9 cellular contexts compared by ENCODE assay signal in the genomic region with DNA sequence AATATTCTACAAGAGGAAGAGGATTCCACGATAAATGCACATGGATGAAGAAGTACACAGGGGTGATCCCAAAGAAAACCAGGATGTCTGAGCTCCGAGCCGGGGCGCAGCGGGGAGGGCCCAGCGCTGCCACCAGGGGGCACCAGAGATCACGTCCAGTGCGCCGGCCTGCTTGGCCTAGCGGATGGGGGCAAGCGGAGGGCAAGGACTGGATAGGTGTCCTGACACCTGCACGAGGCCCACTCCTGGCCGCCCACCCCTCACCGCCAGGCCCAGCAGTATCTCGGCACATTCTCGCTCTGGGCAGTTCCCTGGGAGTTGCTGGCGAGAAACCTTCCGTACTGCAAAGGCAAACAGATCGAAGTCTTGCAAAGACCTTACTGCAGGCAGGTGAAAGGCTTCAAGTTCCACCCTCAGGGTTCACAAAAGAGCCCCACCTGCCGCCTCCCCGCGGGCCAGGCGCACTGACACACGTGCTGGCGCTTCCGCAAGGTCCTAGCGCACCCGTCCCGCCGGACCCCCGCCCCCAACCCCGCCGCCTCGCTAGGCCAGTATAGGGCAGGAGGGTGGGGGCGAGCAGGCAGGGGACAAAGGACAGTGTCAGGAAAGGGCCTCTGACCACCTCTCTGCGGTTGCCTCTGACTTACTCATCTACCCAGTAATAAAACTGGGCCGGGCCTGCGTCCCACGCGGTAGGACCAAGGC. TPM values are rescaled to one million over a fixed set of nuclear protein-coding genes. Genes with fewer than 3 reads are reported as not detected.
DNase-seq lines count a peak whose midpoint lies in the region; ATAC-seq, FAIRE-seq and TF ChIP-seq lines count a peak whose summit lies in the region.
"Had no signal": no experiment of that assay in that cellular context is flagged by ENCODE, and none has a peak within 500 bp of the region (broad histone marks: within the 10 kb centered on the region; RNA-seq: fewer than 3 reads in every experiment).

No MANE protein-coding gene starts in this region.

- no peak overlapping the region for H3K4me2 ChIP-seq in IMR-90 (ENCODE audit: low read depth, low read length)

- H3K4me3 Mint-ChIP-seq in T-helper 17 cell, result no peak overlapping the region
- H3K4me3 Mint-ChIP-seq: activated naive CD8-positive, alpha-beta T cell had no signal

- no peak overlapping the region for H3K9ac ChIP-seq in IMR-90 (ENCODE audit: low read depth, low read length)

- no peaks in the 10 kb centered on the region for H3K79me1 ChIP-seq in IMR-90 (ENCODE audit: low read depth in 1 of 2, low read length in 2 of 2)

- H3K18ac ChIP-seq in IMR-90 (ENCODE audit: low read depth, low read length), result no peak overlapping the region

- no peak overlapping the region for H3K4me3 ChIP-seq in IMR-90 (ENCODE audit: insufficient read depth, low read depth, low read length)
- H3K4me3 ChIP-seq in astrocyte of the cerebellum (ENCODE audit: low read depth, low read length), result no peak overlapping the region
- no peak overlapping the region for H3K4me3 ChIP-seq in small intestine (ENCODE audit: low read depth in 1 of 2, low read length in 2 of 2)

- no peak overlapping the region for H4K8ac ChIP-seq in IMR-90 (ENCODE audit: low read depth in 2 of 2, low read length in 2 of 2)

- CTCF ChIA-PET in IMR-90 (lab: Yijun Ruan, JAX), result interaction anchor here (0.6 to 1.6 kb wide), 16 partner anchors 11 to 977 kb away, joined by 3 to 13 read pairs (median 4); partner anchors contain the start of genes INAFM2, IVD and PLCB2

- H4K20me1 ChIP-seq in IMR-90 (ENCODE audit: insufficient read depth, low read length), result no peaks in the 10 kb centered on the region

- H3K4me1 ChIP-seq in IMR-90 (ENCODE audit: control insufficient read depth, insufficient read depth, low read length), result peaks cover 4% of the 10 kb centered on the region
- H3K4me1 ChIP-seq in small intestine (ENCODE audit: control insufficient read depth in 2 of 2, insufficient read depth in 1 of 2, low read depth in 1 of 2, low read length in 1 of 2), result no peaks in the 10 kb centered on the region

- peak; percentile 89 for TF ChIP-seq CTCF in IMR-90 (conservative IDR thresholded peaks at IDR 0.05; ENCODE audit: low read depth, low read length)
- TF ChIP-seq CTCF in astrocyte of the cerebellum (IDR thresholded peaks at IDR 0.05; ENCODE audit: low read depth, low read length, missing control alignments), result peak; percentile 98

- H3K9me3 ChIP-seq in IMR-90 (ENCODE audit: control insufficient read depth, insufficient read depth, low read length) (no peaks in the 10 kb centered on the region), T-helper 17 cell (ENCODE audit: control insufficient read depth, low read length, poor library complexity, severe bottlenecking) (no peaks in the 10 kb centered on the region), small intestine (ENCODE audit: control insufficient read depth, low read depth) (no peaks in the 10 kb centered on the region)

- H3K36me3 ChIP-seq in IMR-90 (ENCODE audit: control insufficient read depth, insufficient read depth, low read length) (no peaks in the 10 kb centered on the region), small intestine (ENCODE audit: control insufficient read depth in 2 of 2, insufficient read depth in 2 of 2, low read length in 2 of 2) (no peaks in the 10 kb centered on the region)

- H2BK20ac ChIP-seq in IMR-90 (ENCODE audit: low read depth, low read length), result no peak overlapping the region

- peak overlapping the region; percentile 79 for H2AFZ ChIP-seq in IMR-90 (replicated peaks; ENCODE audit: low read length, poor library complexity)

- TF ChIP-seq RAD21 in IMR-90 (IDR thresholded peaks at IDR 0.05; ENCODE audit: low read length), result peak; percentile 87

- dilution Hi-C loops in IMR-90 (cut with HindIII; ENCODE audit: low sequenced_read_pairs, unreplicated experiment), result no loop called here

- no peak for TF ChIP-seq POLR2A in IMR-90 (IDR thresholded peaks at IDR 0.05; ENCODE audit: low read depth, low read length)

- H3K27ac Mint-ChIP-seq in T-helper 17 cell, result no peak overlapping the region
- H3K27ac Mint-ChIP-seq: activated naive CD8-positive, alpha-beta T cell had no signal

- H2BK15ac ChIP-seq in IMR-90 (ENCODE audit: low read depth, low read length), result no peak overlapping the region

- no peak overlapping the region for H3K14ac ChIP-seq in IMR-90 (replicated peaks; ENCODE audit: low read depth, low read length)

- peaks cover 66% of the 10 kb centered on the region for H3K27me3 ChIP-seq in IMR-90 (ENCODE audit: control insufficient read depth, insufficient read depth, low read length)
- H3K27me3 ChIP-seq in small intestine (ENCODE audit: control insufficient read depth in 2 of 2, insufficient read depth in 2 of 2, low read length in 2 of 2), result peaks cover 9 to 32% of the 10 kb centered on the region in 2 donors

- in situ Hi-C loops in IMR-90 (cut with MboI; ENCODE audit: low sequenced_read_pairs), result loop anchor here (5.0 kb wide), 1 partner anchor 148 kb away; no protein-coding TSS in a partner anchor
- in situ Hi-C loops in astrocyte of the cerebellum (cut with HindIII; ENCODE audit: low sequenced_read_pairs), result no loop called here

- ATAC-seq in IMR-90 (ENCODE audit: low read depth) (peak; percentile 68), T-helper 17 cell (peak; percentile 32), GM18873 (IDR thresholded peaks at IDR 0.05; ENCODE audit: low FRiP score, unreplicated experiment) (no peak), HG02623 (IDR thresholded peaks at IDR 0.05; ENCODE audit: unreplicated experiment) (no peak)

- no TSS peak for BruUV-seq in IMR-90 (replicated peaks; lab: Mats Ljungman, UMichigan)

- H3K9me1 ChIP-seq in IMR-90 (ENCODE audit: insufficient read depth, low read length), result no peaks in the 10 kb centered on the region

- no peak for FAIRE-seq in small intestine (lab: Jason Lieb, UNC)

- no peak overlapping the region for H2AK5ac ChIP-seq in IMR-90 (ENCODE audit: low read depth, low read length)

- no peaks in the 10 kb centered on the region for H3K36me3 Mint-ChIP-seq in T-helper 17 cell (ENCODE audit: low read depth)
- H3K36me3 Mint-ChIP-seq: activated naive CD8-positive, alpha-beta T cell had no signal

- H4K5ac ChIP-seq in IMR-90 (ENCODE audit: low read depth, low read length), result no peak overlapping the region

- intact Hi-C loops in IMR-90 (cut with micrococcal nuclease), result loop anchor here (1.0 kb wide), 2 partner anchors 31 to 142 kb away; no protein-coding TSS in a partner anchor

- DNase-seq in DMS114 treated with DMSO at 0.1 percent for 48 hours (lab: John Stamatoyannopoulos, UW; ENCODE audit: unreplicated experiment) (peak; percentile 40), IMR-90 (no peak), T-helper 17 cell (peak; percentile 54 to 72 (median 68)), astrocyte of the cerebellum (ENCODE audit: low read depth) (no peak), hypothalamus (lab: John Stamatoyannopoulos, UW) (peak in 46 of 51 donors; percentile 4 to 78 (median 44)), small intestine (peak; percentile 58)

- 4% methylated on average over 11 of the region's 40 CpGs; no CpG with 5 or more reads in 1 of the 2 experiments for WGBS in IMR-90 (ENCODE audit: extremely low coverage in 2 of 2, insufficient read length in 1 of 2), 2 experiments
- 3 to 19% (median 18%) methylated on average over 30 to 40 of the region's 40 CpGs for WGBS in small intestine, 3 donors

- H3K27ac ChIP-seq in IMR-90 (ENCODE audit: insufficient read depth, low read length), result no peak overlapping the region
- no peak overlapping the region for H3K27ac ChIP-seq in small intestine (ENCODE audit: low read depth in 1 of 2, low read length in 1 of 2)

- no peak overlapping the region for H4K91ac ChIP-seq in IMR-90 (ENCODE audit: insufficient read depth, low read depth, low read length)

- no peak overlapping the region for H2BK5ac ChIP-seq in IMR-90 (ENCODE audit: low read depth, low read length, poor library complexity, severe bottlenecking)

- H3K4ac ChIP-seq in IMR-90 (ENCODE audit: low read depth, low read length), result no peak overlapping the region

- peaks cover 11% of the 10 kb centered on the region for H3K4me1 Mint-ChIP-seq in T-helper 17 cell

- H2AK9ac ChIP-seq in IMR-90 (replicated peaks; ENCODE audit: low read depth, low read length, poor library complexity), result no peak overlapping the region

- H3K27me3 Mint-ChIP-seq in T-helper 17 cell, result peaks cover 48% of the 10 kb centered on the region

- H3K23ac ChIP-seq in IMR-90 (ENCODE audit: low read depth, low read length), result no peak overlapping the region

- no peak overlapping the region for H3K56ac ChIP-seq in IMR-90 (ENCODE audit: extremely low read depth, insufficient read depth, low read length)

- POLR2A ChIA-PET in IMR-90 (lab: Charles Lee; ENCODE audit: unreplicated experiment), result no interaction called here

- H2BK120ac ChIP-seq in IMR-90 (ENCODE audit: low read depth, low read length), result no peak overlapping the region

TF ChIP-seq in IMR-90, 13 proteins besides CTCF, POLR2A, EP300 and RAD21 (continues in another document):
- TF ChIP-seq SMC3 (IDR thresholded peaks at IDR 0.05; ENCODE audit: low read depth, low read length), result peak; percentile 95

RNA-seq across cellular contexts. Expression of gene ANKRD63, which starts 3.3 kb away (rescaled TPM):
- total RNA-seq in IMR-90 (2012; rRNA removed), result under 0.01 TPM in 1 of 2 replicates, not detected in the other
- not detected in 2 replicates for polyA plus RNA-seq in IMR-90 (2012; rRNA removed)
- not detected in 2 replicates for polyA plus RNA-seq in IMR-90 (2012; cell fraction: cytosol; rRNA removed)
- polyA plus RNA-seq in IMR-90 (2012; cell fraction: nucleus; rRNA removed; ENCODE audit: low replicate concordance), result 0.05 TPM in 1 of 2 replicates, not detected in the other
- total RNA-seq in T-helper 17 cell, result under 1 TPM in 1 of 2 donors, not detected in 1; 0.42 TPM
- polyA plus RNA-seq in small intestine, result under 1 TPM in 1 of 3 donors, not detected in 2; 0.04 TPM

RNA-seq across cellular contexts. Expression of gene PLCB2, which starts 28.1 kb away (rescaled TPM):
- 0.18 and 0.28 TPM in 2 replicates for total RNA-seq in IMR-90 (2012; rRNA removed)
- polyA plus RNA-seq in IMR-90 (2012; rRNA removed), result 0.87 and 1.4 TPM in 2 replicates
- 0.45 and 0.78 TPM in 2 replicates for polyA plus RNA-seq in IMR-90 (2012; cell fraction: cytosol; rRNA removed)
- polyA plus RNA-seq in IMR-90 (2012; cell fraction: nucleus; rRNA removed; ENCODE audit: low replicate concordance), result 2.8 and 3.8 TPM in 2 replicates
- total RNA-seq in T-helper 17 cell, result 100 to 1,000 TPM; 228 to 238 TPM
- polyA plus RNA-seq in small intestine, result 1 to 10 TPM; 5.6 to 8.1 (median 7.6) TPM

RNA-seq across cellular contexts. Expression of gene PAK6, which starts 40.7 kb away (rescaled TPM):
- total RNA-seq in IMR-90 (2012; rRNA removed), result not detected in 2 replicates
- 0.21 TPM in 1 of 2 replicates, not detected in the other for polyA plus RNA-seq in IMR-90 (2012; rRNA removed)
- polyA plus RNA-seq in IMR-90 (2012; cell fraction: cytosol; rRNA removed), result 0.07 TPM in 1 of 2 replicates, not detected in the other
- polyA plus RNA-seq in IMR-90 (2012; cell fraction: nucleus; rRNA removed; ENCODE audit: low replicate concordance), result 0.13 and 0.14 TPM in 2 replicates
- total RNA-seq in T-helper 17 cell, result not detected
- 1 to 10 TPM in 1 of 3 donors, under 1 TPM in 2; 0.67 to 5.1 (median 0.81) TPM for polyA plus RNA-seq in small intestine

RNA-seq across cellular contexts. Expression of gene INAFM2, which starts 43.9 kb away (rescaled TPM):
- total RNA-seq in IMR-90 (2012; rRNA removed) (10.4 and 13.1 TPM in 2 replicates), T-helper 17 cell (10 to 100 TPM in 1 of 2 donors, 1 to 10 TPM in 1; 9.2 to 48.3 TPM)
- polyA plus RNA-seq in IMR-90 (2012; rRNA removed) (11.7 and 14.0 TPM in 2 replicates), small intestine (1 to 10 TPM; 4.7 to 7.6 (median 5.4) TPM)
- 4.2 and 6.0 TPM in 2 replicates for polyA plus RNA-seq in IMR-90 (2012; cell fraction: cytosol; rRNA removed)
- polyA plus RNA-seq in IMR-90 (2012; cell fraction: nucleus; rRNA removed; ENCODE audit: low replicate concordance), result 6.6 and 18.3 TPM in 2 replicates

Comparison
In these comparisons a context has a peak if more than half of its experiments do, and no peak if none do; other contexts are left out.
1. DNase-seq: peak in DMS114 treated with DMSO at 0.1 percent for 48 hours (single experiment), T-helper 17 cell (3 of 3), hypothalamus (46 of 51) and small intestine (single experiment); none in IMR-90 (single experiment) and astrocyte of the cerebellum (single experiment).
2. ATAC-seq: peak in IMR-90 (single experiment) and T-helper 17 cell (single experiment); none in GM18873 (single experiment) and HG02623 (single experiment).
3. RNA of gene PLCB2, which starts 28.1 kb away (total RNA-seq): 228 to 238 TPM in T-helper 17 cell; 0.18 to 0.28 TPM in IMR-90; every median in the first group is over 100 times any median in the second.